16 cellular contexts compared by ENCODE assay signal in the genomic region with DNA sequence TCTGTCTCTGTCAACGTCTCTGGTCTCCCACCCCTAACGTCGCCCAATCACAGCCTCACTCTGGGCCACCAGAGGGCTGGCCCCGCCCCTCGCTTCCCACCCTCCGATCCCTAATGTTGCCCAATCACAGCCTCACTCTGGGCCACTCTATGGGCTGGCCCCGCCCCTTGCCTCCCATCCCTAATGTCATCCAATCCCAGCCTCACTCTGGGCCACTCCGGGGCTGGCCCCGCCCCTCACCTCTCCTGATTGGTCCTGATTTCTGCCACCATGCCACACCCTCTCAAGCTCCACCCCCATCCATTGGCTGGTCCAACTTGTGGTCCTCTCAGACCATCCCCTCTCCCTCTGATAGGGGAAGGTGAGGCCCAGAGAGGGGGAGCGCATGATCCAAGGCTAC. TPM values are rescaled to one million over a fixed set of nuclear protein-coding genes. Genes with fewer than 3 reads are reported as not detected.
DNase-seq lines count a peak whose midpoint lies in the region; ATAC-seq and TF ChIP-seq lines count a peak whose summit lies in the region.
"Had no signal": no experiment of that assay in that cellular context is flagged by ENCODE, and none has a peak within 500 bp of the region (broad histone marks: within the 10 kb centered on the region; RNA-seq: fewer than 3 reads in every experiment).

No MANE protein-coding gene starts in this region.

- H3K9me2 ChIP-seq in HCT116 (ENCODE audit: insufficient read depth) (no peaks in the 10 kb centered on the region), SK-N-SH (no peaks in the 10 kb centered on the region)

- POLR2A ChIA-PET in activated CD4-positive, alpha-beta memory T cell treated with anti-CD3 and anti-CD28 coated beads for 36 hours (lab: Charles Lee), result interaction anchor here (0.6 kb wide), 1 partner anchor 623 kb away, joined by 3 read pairs; no protein-coding TSS in a partner anchor
- POLR2A ChIA-PET in activated CD4-positive, alpha-beta memory T cell treated with anti-CD3 and anti-CD28 coated beads, Interleukin-2, amount 10 ng/mL, durations not matched to agents 7 days and 5 days (lab: Charles Lee), result no interaction called here
- POLR2A ChIA-PET in HCT116 (lab: Charles Lee) (interaction anchor here (1.3 kb wide), 1 partner anchor 299 kb away, joined by 3 read pairs; no protein-coding TSS in a partner anchor), SK-N-SH (lab: Yijun Ruan, JAX) (no interaction called here)

- peak; percentile 85 for ATAC-seq in HCT116
- peak; percentile 51 to 57 for ATAC-seq in natural killer cell treated with Interleukin-12 subunit alpha and Interleukin-12 subunit beta and Interleukin-15 and Interleukin-18, amount 100 ng/mL, for 72 hours
- no peak for ATAC-seq in HG03378 (IDR thresholded peaks at IDR 0.05; ENCODE audit: unreplicated experiment)

- H3K27me3 ChIP-seq in HCT116 (ENCODE audit: insufficient read depth, low read length) (no peaks in the 10 kb centered on the region), SK-N-SH (ENCODE audit: insufficient read depth) (no peaks in the 10 kb centered on the region), thyroid gland (no peaks in the 10 kb centered on the region)
- H3K27me3 ChIP-seq: ascending aorta had no signal

- no peaks in the 10 kb centered on the region for H3K4me1 Mint-ChIP-seq in activated CD4-positive, alpha-beta memory T cell treated with anti-CD3 and anti-CD28 coated beads for 36 hours (ENCODE audit: low read depth)
- H3K4me1 Mint-ChIP-seq in activated CD4-positive, alpha-beta memory T cell treated with anti-CD3 and anti-CD28 coated beads, Interleukin-2, amount 10 ng/mL, durations not matched to agents 7 days and 5 days, result no peaks in the 10 kb centered on the region
- H3K4me1 Mint-ChIP-seq in natural killer cell treated with Interleukin-12 subunit alpha and Interleukin-12 subunit beta and Interleukin-15 and Interleukin-18, amount 100 ng/mL, for 72 hours (ENCODE audit: low read depth in 2 of 2), result peaks cover 0 to 4% of the 10 kb centered on the region in 2 donors

- peaks cover 8% of the 10 kb centered on the region for H3K9me3 Mint-ChIP-seq in activated CD4-positive, alpha-beta memory T cell treated with anti-CD3 and anti-CD28 coated beads for 36 hours
- peaks cover 10% of the 10 kb centered on the region for H3K9me3 Mint-ChIP-seq in activated CD4-positive, alpha-beta memory T cell treated with anti-CD3 and anti-CD28 coated beads, Interleukin-2, amount 10 ng/mL, durations not matched to agents 7 days and 5 days
- H3K9me3 Mint-ChIP-seq in natural killer cell treated with Interleukin-12 subunit alpha and Interleukin-12 subunit beta and Interleukin-15 and Interleukin-18, amount 100 ng/mL, for 72 hours, result peaks cover 5% of the 10 kb centered on the region

- TF ChIP-seq RAD21 in HCT116 (IDR thresholded peaks at IDR 0.05; ENCODE audit: low read depth), result no peak
- no peak for TF ChIP-seq RAD21 in SK-N-SH (IDR thresholded peaks at IDR 0.05; ENCODE audit: low read length)

- H2AFZ ChIP-seq in HCT116 (ENCODE audit: low read depth, low read length, poor library complexity, severe bottlenecking) (no peak overlapping the region), SK-N-SH (ENCODE audit: low read depth) (no peak overlapping the region)

- H3K4me3 ChIP-seq in HCT116 (replicated peaks in 1 of 2; ENCODE audit: low read depth in 1 of 2, low read length in 2 of 2), result no peak overlapping the region
- no peak overlapping the region for H3K4me3 ChIP-seq in SK-N-SH (ENCODE audit: low read depth in 2 of 2, low read length in 1 of 2)
- H3K4me3 ChIP-seq in thyroid gland (replicated peaks in 1 of 3), result no peak overlapping the region
- H3K4me3 ChIP-seq: ascending aorta had no signal

- WGBS in SK-N-SH (ENCODE audit: low lambda C conversion rate), result 79% methylated on average over 10 of the region's 10 CpGs
- WGBS in thyroid gland, 2 donors, result 78 to 80% methylated on average over 10 of the region's 10 CpGs

- no peaks in the 10 kb centered on the region for H4K20me1 ChIP-seq in HCT116 (ENCODE audit: insufficient read depth)
- no peaks in the 10 kb centered on the region for H4K20me1 ChIP-seq in SK-N-SH (ENCODE audit: insufficient read depth)

- BruUV-seq in HCT116 (replicated peaks; lab: Mats Ljungman, UMichigan), result no TSS peak

- no peaks in the 10 kb centered on the region for H3K36me3 Mint-ChIP-seq in activated CD4-positive, alpha-beta memory T cell treated with anti-CD3 and anti-CD28 coated beads for 36 hours
- no peaks in the 10 kb centered on the region for H3K36me3 Mint-ChIP-seq in activated CD4-positive, alpha-beta memory T cell treated with anti-CD3 and anti-CD28 coated beads, Interleukin-2, amount 10 ng/mL, durations not matched to agents 7 days and 5 days (ENCODE audit: low read depth)
- no peaks in the 10 kb centered on the region for H3K36me3 Mint-ChIP-seq in natural killer cell treated with Interleukin-12 subunit alpha and Interleukin-12 subunit beta and Interleukin-15 and Interleukin-18, amount 100 ng/mL, for 72 hours

- intact Hi-C loops in activated CD4-positive, alpha-beta memory T cell treated with anti-CD3 and anti-CD28 coated beads for 36 hours (cut with micrococcal nuclease), result no loop called here
- intact Hi-C loops in HCT116 (cut with micrococcal nuclease), result no loop called here
- intact Hi-C loops in thyroid gland (cut with DNase I), result no loop called here

- RAD21 ChIA-PET in HCT116 (lab: Charles Lee; ENCODE audit: low non-redundant PET in 1 of 2, low total read pairs in 2 of 2, uncharacterized antibody in 2 of 2, unreplicated experiment in 2 of 2), result no interaction called here

- H3K4me2 ChIP-seq in HCT116 (ENCODE audit: low read length) (no peak overlapping the region), SK-N-SH (no peak overlapping the region)

- no peak for TF ChIP-seq POLR2A in HCT116 (IDR thresholded peaks at IDR 0.05; ENCODE audit: borderline replicate concordance, extremely low read depth, insufficient read depth, insufficient read length)
- no peak for TF ChIP-seq POLR2A in thyroid gland (IDR thresholded peaks at IDR 0.05)

- peak; percentile 21 for DNase-seq in activated CD4-positive, alpha-beta memory T cell treated with anti-CD3 and anti-CD28 coated beads for 36 hours
- DNase-seq in activated CD4-positive, alpha-beta memory T cell treated with anti-CD3 and anti-CD28 coated beads, Interleukin-2, amount 10 ng/mL, durations not matched to agents 7 days and 5 days, result no peak
- peak; percentile 33 for DNase-seq in HCT116 (ENCODE audit: low read depth, low spot score)
- peak; percentile 64 for DNase-seq in SK-N-SH
- no peak for DNase-seq in natural killer cell treated with Interleukin-12 subunit alpha and Interleukin-12 subunit beta and Interleukin-15 and Interleukin-18, amount 100 ng/mL, for 72 hours (ENCODE audit: low spot score)
- DNase-seq in NCI-H226, result no peak
- DNase-seq in thyroid gland, result no peak
- DNase-seq: AML-193, EL, mesenchymal stem cell, NCI-H345 had no signal

- H3K9ac ChIP-seq in HCT116 (ENCODE audit: low read length) (no peak overlapping the region), SK-N-SH (no peak overlapping the region)

- H3K4me3 Mint-ChIP-seq in activated CD4-positive, alpha-beta memory T cell treated with anti-CD3 and anti-CD28 coated beads for 36 hours, result no peak overlapping the region
- H3K4me3 Mint-ChIP-seq in activated CD4-positive, alpha-beta memory T cell treated with anti-CD3 and anti-CD28 coated beads, Interleukin-2, amount 10 ng/mL, durations not matched to agents 7 days and 5 days, result no peak overlapping the region
- H3K4me3 Mint-ChIP-seq in natural killer cell treated with Interleukin-12 subunit alpha and Interleukin-12 subunit beta and Interleukin-15 and Interleukin-18, amount 100 ng/mL, for 72 hours, result no peak overlapping the region
- H3K4me3 Mint-ChIP-seq: activated T-helper 1 cell treated with anti-CD3 and anti-CD28 coated beads, Interleukin-12 subunit alpha, Interleukin-12 subunit beta, Interleukin-2, Interleukin-4 antibody, amounts not matched to agents 30 ng/mL and 10 ng/mL and 1 ng/mL, durations not matched to agents 14 hours and 24 hours and 36 hours had no signal

- CTCF ChIA-PET in activated CD4-positive, alpha-beta memory T cell treated with anti-CD3 and anti-CD28 coated beads for 36 hours (lab: Charles Lee), result interaction anchor here (1.5 to 2.8 kb wide), 2 partner anchors 21 to 25 kb away, joined by 3 to 10 read pairs; a partner anchor contains a TSS
- CTCF ChIA-PET in activated CD4-positive, alpha-beta memory T cell treated with anti-CD3 and anti-CD28 coated beads, Interleukin-2, amount 10 ng/mL, durations not matched to agents 7 days and 5 days (lab: Charles Lee), result no interaction called here
- CTCF ChIA-PET in HCT116 (lab: Charles Lee), result interaction anchor here (1.9 kb wide), 1 partner anchor 27 kb away, joined by 9 read pairs; no protein-coding TSS in a partner anchor
- CTCF ChIA-PET in SK-N-SH (lab: Yijun Ruan, JAX), result interaction anchor here (1.0 kb wide), 1 partner anchor 25 kb away, joined by 3 read pairs; a partner anchor contains a TSS

- no peak for TF ChIP-seq EP300 in SK-N-SH (IDR thresholded peaks at IDR 0.05; ENCODE audit: borderline replicate concordance in 1 of 2, low read depth in 1 of 2, low read length in 1 of 2)

- H3K27ac Mint-ChIP-seq in activated CD4-positive, alpha-beta memory T cell treated with anti-CD3 and anti-CD28 coated beads for 36 hours, result no peak overlapping the region
- H3K27ac Mint-ChIP-seq in activated CD4-positive, alpha-beta memory T cell treated with anti-CD3 and anti-CD28 coated beads, Interleukin-2, amount 10 ng/mL, durations not matched to agents 7 days and 5 days, result no peak overlapping the region
- no peak overlapping the region for H3K27ac Mint-ChIP-seq in natural killer cell treated with Interleukin-12 subunit alpha and Interleukin-12 subunit beta and Interleukin-15 and Interleukin-18, amount 100 ng/mL, for 72 hours
- H3K27ac Mint-ChIP-seq: activated T-helper 1 cell treated with anti-CD3 and anti-CD28 coated beads, Interleukin-12 subunit alpha, Interleukin-12 subunit beta, Interleukin-2, Interleukin-4 antibody, amounts not matched to agents 30 ng/mL and 10 ng/mL and 1 ng/mL, durations not matched to agents 14 hours and 24 hours and 36 hours had no signal

- H3K36me3 ChIP-seq in HCT116 (ENCODE audit: control insufficient read depth in 1 of 2, insufficient read depth in 2 of 2, low read length in 2 of 2) (no peaks in the 10 kb centered on the region), SK-N-SH (replicated peaks in 1 of 2; ENCODE audit: control insufficient read depth in 1 of 2, insufficient read depth in 2 of 2, low read length in 1 of 2) (no peaks in the 10 kb centered on the region), thyroid gland (no peaks in the 10 kb centered on the region)
- H3K36me3 ChIP-seq: ascending aorta had no signal

- H3K27ac ChIP-seq in HCT116 (ENCODE audit: low read depth, low read length), result no peak overlapping the region
- no peak overlapping the region for H3K27ac ChIP-seq in SK-N-SH (ENCODE audit: low read depth in 2 of 2, low read length in 1 of 2)
- H3K27ac ChIP-seq in thyroid gland, result no peak overlapping the region
- H3K27ac ChIP-seq: ascending aorta had no signal

- no peaks in the 10 kb centered on the region for H3F3A ChIP-seq in SK-N-SH (replicated peaks; ENCODE audit: insufficient read depth)

- no peaks in the 10 kb centered on the region for H3K79me2 ChIP-seq in HCT116 (ENCODE audit: insufficient read depth, low read length)
- H3K79me2 ChIP-seq in SK-N-SH (ENCODE audit: insufficient read depth), result no peaks in the 10 kb centered on the region

- H3K27me3 Mint-ChIP-seq in activated CD4-positive, alpha-beta memory T cell treated with anti-CD3 and anti-CD28 coated beads for 36 hours, result peaks cover 11% of the 10 kb centered on the region
- H3K27me3 Mint-ChIP-seq in activated CD4-positive, alpha-beta memory T cell treated with anti-CD3 and anti-CD28 coated beads, Interleukin-2, amount 10 ng/mL, durations not matched to agents 7 days and 5 days, result no peaks in the 10 kb centered on the region
- peaks cover 14 to 16% of the 10 kb centered on the region in 2 donors for H3K27me3 Mint-ChIP-seq in natural killer cell treated with Interleukin-12 subunit alpha and Interleukin-12 subunit beta and Interleukin-15 and Interleukin-18, amount 100 ng/mL, for 72 hours

- TF ChIP-seq CTCF in HCT116 (IDR thresholded peaks at IDR 0.05 in 2 of 3, conservative IDR thresholded peaks at IDR 0.05 in 1 of 3; ENCODE audit: borderline replicate concordance in 1 of 3, insufficient read depth in 1 of 3, low read depth in 2 of 3, low read length in 2 of 3), result no peak
- TF ChIP-seq CTCF in SK-N-SH (IDR thresholded peaks at IDR 0.05), result no peak
- no peak for TF ChIP-seq CTCF in thyroid gland (IDR thresholded peaks at IDR 0.05)

- H3K9me3 ChIP-seq in HCT116 (ENCODE audit: control insufficient read depth in 1 of 2, insufficient read depth in 1 of 2, low read depth in 1 of 2, low read length in 2 of 2) (peaks cover 7 to 8% of the 10 kb centered on the region in 2 experiments; a peak in 2 of 4 replicates), SK-N-SH (no peaks in the 10 kb centered on the region), thyroid gland (no peaks in the 10 kb centered on the region)
- H3K9me3 ChIP-seq: ascending aorta had no signal

- H3K4me1 ChIP-seq in HCT116 (ENCODE audit: control insufficient read depth in 1 of 2, insufficient read depth in 2 of 2, low read length in 2 of 2) (no peaks in the 10 kb centered on the region), SK-N-SH (ENCODE audit: control insufficient read depth in 1 of 2, insufficient read depth in 2 of 2, low read depth in 1 of 2, low read length in 1 of 2) (no peaks in the 10 kb centered on the region), thyroid gland (no peaks in the 10 kb centered on the region)
- H3K4me1 ChIP-seq: ascending aorta had no signal

RNA-seq across cellular contexts. Expression of a gene that starts 24.9 kb away (rescaled TPM):
- total RNA-seq in activated CD4-positive, alpha-beta memory T cell treated with anti-CD3 and anti-CD28 coated beads for 36 hours, result under 1 TPM in 1 of 2 experiments, not detected in 1; 0.14 TPM
- under 1 TPM; 0.25 to 0.43 TPM for total RNA-seq in activated CD4-positive, alpha-beta memory T cell treated with anti-CD3 and anti-CD28 coated beads, Interleukin-2, amount 10 ng/mL, durations not matched to agents 7 days and 5 days
- total RNA-seq in HCT116 (2021; ENCODE audit: unreplicated experiment) (2.5 TPM), thyroid gland (not detected)
- polyA plus RNA-seq in HCT116 (2012), result 1.0 and 1.6 TPM in 2 replicates
- 0.33 and 0.57 TPM in 2 replicates for polyA plus RNA-seq in SK-N-SH (2012; rRNA removed)
- polyA plus RNA-seq in SK-N-SH (2012; cell fraction: cytosol; rRNA removed), result 0.27 and 0.42 TPM in 2 replicates
- polyA plus RNA-seq in SK-N-SH (2012; cell fraction: nucleus; rRNA removed), result 1.5 and 3.5 TPM in 2 replicates
- total RNA-seq in natural killer cell treated with Interleukin-12 subunit alpha and Interleukin-12 subunit beta and Interleukin-15 and Interleukin-18, amount 100 ng/mL, for 72 hours, result under 1 TPM in 1 of 2 donors, not detected in 1; 0.59 TPM
- total RNA-seq: ascending aorta, dermis microvascular lymphatic vessel endothelial cell, omental fat pad had no signal

Comparison
In these comparisons a context has a peak if more than half of its experiments do, and no peak if none do; other contexts are left out.
1. DNase-seq: peak in activated CD4-positive, alpha-beta memory T cell treated with anti-CD3 and anti-CD28 coated beads for 36 hours (single experiment), HCT116 (single experiment) and SK-N-SH (single experiment); none in activated CD4-positive, alpha-beta memory T cell treated with anti-CD3 and anti-CD28 coated beads, Interleukin-2, amount 10 ng/mL, durations not matched to agents 7 days and 5 days (single experiment), natural killer cell treated with Interleukin-12 subunit alpha and Interleukin-12 subunit beta and Interleukin-15 and Interleukin-18, amount 100 ng/mL, for 72 hours (single experiment), NCI-H226 (single experiment) and thyroid gland (0 of 2).
2. POLR2A ChIA-PET loops: an anchor here in activated CD4-positive, alpha-beta memory T cell treated with anti-CD3 and anti-CD28 coated beads for 36 hours (0.6 kb wide) and HCT116 (1.3 kb wide); none called in activated CD4-positive, alpha-beta memory T cell treated with anti-CD3 and anti-CD28 coated beads, Interleukin-2, amount 10 ng/mL, durations not matched to agents 7 days and 5 days and SK-N-SH.